ENCODE assay signal across 16 cellular contexts in the genomic region with DNA sequence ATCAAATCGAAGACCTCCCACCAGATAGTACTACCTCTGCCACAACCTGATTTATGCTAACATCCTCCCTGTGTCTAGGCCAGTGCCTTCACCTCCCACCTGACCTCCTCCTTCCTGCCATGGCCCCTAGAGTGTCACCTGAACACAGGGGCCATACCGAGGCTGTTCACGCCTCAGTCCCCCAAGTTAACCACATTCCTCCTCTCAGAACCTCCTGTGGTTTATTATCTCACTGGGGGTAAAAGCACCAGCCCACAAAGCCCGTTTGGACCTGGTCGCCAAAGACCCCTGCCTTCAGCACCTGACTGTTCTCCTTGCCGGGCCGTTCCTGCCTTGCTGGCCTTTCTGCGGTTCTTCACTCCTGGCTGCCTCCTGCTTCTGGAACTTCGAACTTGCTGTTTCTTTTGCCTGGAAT.
DNase-seq lines count a peak whose midpoint lies in the region; ATAC-seq lines count a peak whose summit lies in the region.
"Had no signal": no experiment of that assay in that cellular context is flagged by ENCODE, and none has a peak within 500 bp of the region (broad histone marks: within the 10 kb centered on the region; RNA-seq: fewer than 3 reads in every experiment).

No MANE protein-coding gene starts in this region.

- H3K36me3 Mint-ChIP-seq in memory B cell = no peaks in the 10 kb centered on the region
- H3K36me3 Mint-ChIP-seq: T-cell had no signal

- H3K4me1 Mint-ChIP-seq in memory B cell = no peaks in the 10 kb centered on the region
- H3K4me1 Mint-ChIP-seq: T-cell had no signal

- no peaks in the 10 kb centered on the region for H3K9me3 Mint-ChIP-seq in memory B cell
- H3K9me3 Mint-ChIP-seq: T-cell had no signal

- peak; percentile 75 for ATAC-seq in GM18861 (IDR thresholded peaks at IDR 0.05; ENCODE audit: unreplicated experiment)
- ATAC-seq in GM21576 (IDR thresholded peaks at IDR 0.05; ENCODE audit: unreplicated experiment) = peak; percentile 60
- ATAC-seq in HG03139 (IDR thresholded peaks at IDR 0.05; ENCODE audit: unreplicated experiment) = peak; percentile 59
- peak; percentile 86 for ATAC-seq in memory B cell (ENCODE audit: low read depth)
- ATAC-seq in GM19035 (IDR thresholded peaks at IDR 0.05; ENCODE audit: unreplicated experiment) = no peak
- ATAC-seq: T-cell had no signal

- DNase-seq in memory B cell (ENCODE audit: low spot score in 2 of 2) (no peak), NCI-H1092 treated with DMSO at 0.1 percent for 48 hours (lab: John Stamatoyannopoulos, UW) (no peak)
- no peak for DNase-seq in activated CD8-positive, alpha-beta memory T cell treated with anti-CD3 and anti-CD28 coated beads, Interleukin-2, amount 50 U/mL, for 4 hours
- no peak for DNase-seq in stimulated activated CD4-positive, alpha-beta T cell treated with anti-CD3 and anti-CD28 coated beads, Interleukin-2, amount 100 ng/mL, for 24 hours
- DNase-seq: activated CD4-positive, alpha-beta T cell treated with anti-CD3 and anti-CD28 coated beads, Interleukin-2, amount 50 U/mL, for 1 hour; activated CD8-positive, alpha-beta memory T cell treated with anti-CD3 and anti-CD28 coated beads, Interleukin-2, amount 50 U/mL, for 48 hours; activated gamma-delta T cell; DMS53; NCI-H1105 treated with DMSO at 0.1 percent for 48 hours; NCI-H524; stimulated activated CD4-positive, alpha-beta T cell treated with anti-CD3 and anti-CD28 coated beads, Interleukin-4, amount 100 ng/mL, for 1 hour; T-cell had no signal

- no peak overlapping the region for H3K4me3 Mint-ChIP-seq in memory B cell
- H3K4me3 Mint-ChIP-seq: T-cell had no signal

- H3K27ac Mint-ChIP-seq in memory B cell = no peak overlapping the region
- H3K27ac Mint-ChIP-seq: T-cell had no signal

- H3K27me3 Mint-ChIP-seq in memory B cell = peaks cover 6% of the 10 kb centered on the region
- H3K27me3 Mint-ChIP-seq: T-cell had no signal
